9 cellular contexts compared by ENCODE assay signal in the genomic region with DNA sequence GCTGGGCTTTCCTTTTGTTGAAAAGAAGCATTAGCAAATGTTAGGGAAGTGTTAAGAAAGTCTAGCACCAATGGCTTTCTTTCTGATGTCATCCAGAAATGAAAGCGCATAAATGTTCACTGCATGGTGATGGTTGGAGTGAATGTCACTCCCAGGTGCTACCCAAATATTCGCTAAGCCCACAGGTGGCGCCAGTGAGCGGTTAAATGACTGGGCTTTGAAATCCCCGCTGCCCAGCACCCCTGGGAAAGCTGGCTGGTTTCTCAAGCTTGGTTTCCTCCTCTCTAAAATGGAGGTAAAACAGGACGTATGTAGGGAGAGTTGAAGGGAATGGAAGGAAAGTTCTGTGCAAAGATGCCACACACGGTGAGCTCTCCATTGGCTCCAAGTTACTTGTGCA.
DNase-seq lines count a peak whose midpoint lies in the region; ATAC-seq, FAIRE-seq and TF ChIP-seq lines count a peak whose summit lies in the region.
"Had no signal": no experiment of that assay in that cellular context is flagged by ENCODE, and none has a peak within 500 bp of the region (broad histone marks: within the 10 kb centered on the region; RNA-seq: fewer than 3 reads in every experiment).

No MANE protein-coding gene starts in this region.

- no peaks in the 10 kb centered on the region for H3K4me1 Mint-ChIP-seq in activated naive CD4-positive, alpha-beta T cell treated with anti-CD3 and anti-CD28 coated beads for 36 hours (ENCODE audit: low read depth)

- intact Hi-C loops in activated naive CD4-positive, alpha-beta T cell treated with anti-CD3 and anti-CD28 coated beads for 36 hours (cut with micrococcal nuclease), result loop anchor here (2.0 kb wide), 1 partner anchor 224 kb away; no protein-coding TSS in a partner anchor
- intact Hi-C loops in dorsolateral prefrontal cortex (cut with DNase I), result no loop called here

- no peaks in the 10 kb centered on the region for H3K36me3 ChIP-seq in small intestine (ENCODE audit: control insufficient read depth in 2 of 2, insufficient read depth in 2 of 2, low read length in 2 of 2)

- H3K36me3 Mint-ChIP-seq in activated naive CD4-positive, alpha-beta T cell treated with anti-CD3 and anti-CD28 coated beads for 36 hours (ENCODE audit: low read depth), result no peaks in the 10 kb centered on the region
- H3K36me3 Mint-ChIP-seq: activated naive CD8-positive, alpha-beta T cell had no signal

- no peak overlapping the region for H3K27ac Mint-ChIP-seq in activated naive CD4-positive, alpha-beta T cell treated with anti-CD3 and anti-CD28 coated beads for 36 hours
- H3K27ac Mint-ChIP-seq: activated naive CD8-positive, alpha-beta T cell had no signal

- no peak overlapping the region for H3K4me3 Mint-ChIP-seq in activated naive CD4-positive, alpha-beta T cell treated with anti-CD3 and anti-CD28 coated beads for 36 hours
- H3K4me3 Mint-ChIP-seq: activated naive CD8-positive, alpha-beta T cell had no signal

- peaks cover 2% of the 10 kb centered on the region for H3K9me3 Mint-ChIP-seq in activated naive CD4-positive, alpha-beta T cell treated with anti-CD3 and anti-CD28 coated beads for 36 hours

- DNase-seq in activated naive CD4-positive, alpha-beta T cell treated with anti-CD3 and anti-CD28 coated beads for 36 hours, result peak; percentile 55
- no peak for DNase-seq in activated naive CD4-positive, alpha-beta T cell treated with anti-CD3 and anti-CD28 coated beads, Interleukin-2, amount 50 U/mL, for 16 hours
- DNase-seq in NCI-H2227 treated with DMSO at 0.1 percent for 48 hours (lab: John Stamatoyannopoulos, UW) (peak; percentile 4), dorsolateral prefrontal cortex (no peak), small intestine (peak; percentile 41)
- DNase-seq in stimulated activated naive CD4-positive, alpha-beta T cell treated with Interleukin-2 at 50 U/mL for 16 hours (lab: John Stamatoyannopoulos, UW), result no peak

- CTCF ChIA-PET in activated naive CD4-positive, alpha-beta T cell treated with anti-CD3 and anti-CD28 coated beads for 36 hours (lab: Charles Lee), result interaction anchor here (1.3 kb wide), 1 partner anchor 223 kb away, joined by 3 read pairs; no protein-coding TSS in a partner anchor

- no peak for ATAC-seq in HG02571 (IDR thresholded peaks at IDR 0.05; ENCODE audit: unreplicated experiment)
- no peak for ATAC-seq in HG03439 (IDR thresholded peaks at IDR 0.05; ENCODE audit: unreplicated experiment)

- TF ChIP-seq CTCF in dorsolateral prefrontal cortex (IDR thresholded peaks at IDR 0.05 in 54 of 56, conservative IDR thresholded peaks at IDR 0.05 in 2 of 56; ENCODE audit: low read depth in 1 of 56, partially characterized antibody in 56 of 56), result peak in 34 of 56 donors; percentile 9 to 43 (median 22)

- FAIRE-seq in small intestine (lab: Jason Lieb, UNC), result no peak

- H3K27me3 ChIP-seq in dorsolateral prefrontal cortex (peaks cover 0 to 18% (median 0%) of the 10 kb centered on the region in 45 donors), small intestine (ENCODE audit: control insufficient read depth in 2 of 2, insufficient read depth in 2 of 2, low read length in 2 of 2) (no peaks in the 10 kb centered on the region)

- 27 to 34% (median 28%) methylated on average over 7 of the region's 7 CpGs for WGBS in small intestine, 3 donors

- H3K4me3 ChIP-seq in dorsolateral prefrontal cortex (no peak overlapping the region), small intestine (ENCODE audit: low read depth in 1 of 2, low read length in 2 of 2) (no peak overlapping the region)

- peaks cover 7% of the 10 kb centered on the region for H3K27me3 Mint-ChIP-seq in activated naive CD4-positive, alpha-beta T cell treated with anti-CD3 and anti-CD28 coated beads for 36 hours (ENCODE audit: low read depth)

- no peaks in the 10 kb centered on the region for H3K4me1 ChIP-seq in small intestine (ENCODE audit: control insufficient read depth in 2 of 2, insufficient read depth in 1 of 2, low read depth in 1 of 2, low read length in 1 of 2)

- no peak overlapping the region for H3K27ac ChIP-seq in dorsolateral prefrontal cortex
- no peak overlapping the region for H3K27ac ChIP-seq in small intestine (ENCODE audit: low read depth in 1 of 2, low read length in 1 of 2)

- H3K9me3 ChIP-seq in small intestine (ENCODE audit: control insufficient read depth, low read depth), result no peaks in the 10 kb centered on the region

Comparison
In these comparisons a context has a peak if more than half of its experiments do, and no peak if none do; other contexts are left out.
1. DNase-seq: peak in activated naive CD4-positive, alpha-beta T cell treated with anti-CD3 and anti-CD28 coated beads for 36 hours (single experiment), NCI-H2227 treated with DMSO at 0.1 percent for 48 hours (single experiment) and small intestine (single experiment); none in activated naive CD4-positive, alpha-beta T cell treated with anti-CD3 and anti-CD28 coated beads, Interleukin-2, amount 50 U/mL, for 16 hours (single experiment), dorsolateral prefrontal cortex (0 of 10) and stimulated activated naive CD4-positive, alpha-beta T cell treated with Interleukin-2 at 50 U/mL for 16 hours (single experiment).